Comparison of ENCODE assay signal across 14 cellular contexts in genomic region chr16:35208001-35208935, GRCh38.
"Had no signal": no experiment of that assay in that cellular context is flagged by ENCODE, and none has a peak within 500 bp of the region (broad histone marks: within the 10 kb centered on the region; RNA-seq: fewer than 3 reads in every experiment).

No MANE protein-coding gene starts in this region.

- H3K4me3 Mint-ChIP-seq: activated CD4-positive, alpha-beta T cell treated with anti-CD3 and anti-CD28 coated beads, Interleukin-2, amount 10 ng/mL, durations not matched to agents 7 days and 5 days; activated naive CD4-positive, alpha-beta T cell treated with anti-CD3 and anti-CD28 coated beads for 36 hours; activated T-helper 17 cell treated with anti-CD3 and anti-CD28 coated beads, Interleukin-2, amount 50 U/mL, for 72 hours; central memory CD8-positive, alpha-beta T cell; dendritic cell treated with granulocyte-macrophage colony-stimulating factor and Interleukin-4, amounts not matched to agents 40 ng/mL and 50 ng/mL, for 4 days; naive thymus-derived CD4-positive, alpha-beta T cell; stimulated activated naive B cell treated with anti-CD40 and anti-IgM and Interleukin-4, amounts not matched to agents 10 μg/mL and 1 μg/mL and 100 μg/mL, for 72 hours; T-helper 17 cell; WTC11 had no signal

- ATAC-seq: activated T-helper 17 cell treated with anti-CD3 and anti-CD28 coated beads, Interleukin-2, amount 50 U/mL, for 72 hours; naive thymus-derived CD4-positive, alpha-beta T cell; stimulated activated naive B cell treated with anti-CD40 and anti-IgM and Interleukin-4, amounts not matched to agents 10 μg/mL and 1 μg/mL and 100 μg/mL, for 72 hours; T-helper 17 cell; WTC11 had no signal

- H3K4me1 Mint-ChIP-seq: activated CD4-positive, alpha-beta T cell treated with anti-CD3 and anti-CD28 coated beads, Interleukin-2, amount 10 ng/mL, durations not matched to agents 7 days and 5 days; activated T-helper 17 cell treated with anti-CD3 and anti-CD28 coated beads, Interleukin-2, amount 50 U/mL, for 72 hours; central memory CD8-positive, alpha-beta T cell; naive thymus-derived CD4-positive, alpha-beta T cell; stimulated activated naive B cell treated with anti-CD40 and anti-IgM and Interleukin-4, amounts not matched to agents 10 μg/mL and 1 μg/mL and 100 μg/mL, for 72 hours; T-helper 17 cell; WTC11 had no signal

- H3K27me3 Mint-ChIP-seq: activated CD4-positive, alpha-beta T cell treated with anti-CD3 and anti-CD28 coated beads, Interleukin-2, amount 10 ng/mL, durations not matched to agents 7 days and 5 days; activated T-helper 17 cell treated with anti-CD3 and anti-CD28 coated beads, Interleukin-2, amount 50 U/mL, for 72 hours; central memory CD8-positive, alpha-beta T cell; dendritic cell treated with granulocyte-macrophage colony-stimulating factor and Interleukin-4, amounts not matched to agents 40 ng/mL and 50 ng/mL, for 4 days; naive thymus-derived CD4-positive, alpha-beta T cell; stimulated activated naive B cell treated with anti-CD40 and anti-IgM and Interleukin-4, amounts not matched to agents 10 μg/mL and 1 μg/mL and 100 μg/mL, for 72 hours; T-helper 17 cell had no signal

- DNase-seq: activated CD4-positive, alpha-beta T cell treated with anti-CD3 and anti-CD28 coated beads, Interleukin-2, amount 10 ng/mL, durations not matched to agents 7 days and 5 days; activated CD8-positive, alpha-beta memory T cell treated with anti-CD3 and anti-CD28 coated beads for 24 hours; activated naive CD4-positive, alpha-beta T cell treated with anti-CD3 and anti-CD28 coated beads for 36 hours; adrenal gland; mammary epithelial cell; naive thymus-derived CD4-positive, alpha-beta T cell; small intestine; stimulated activated naive B cell treated with anti-CD40 and anti-IgM and Interleukin-4, amounts not matched to agents 10 μg/mL and 1 μg/mL and 100 μg/mL, for 72 hours; T-helper 17 cell; transverse colon had no signal

- H3K36me3 Mint-ChIP-seq: naive thymus-derived CD4-positive, alpha-beta T cell; stimulated activated naive B cell treated with anti-CD40 and anti-IgM and Interleukin-4, amounts not matched to agents 10 μg/mL and 1 μg/mL and 100 μg/mL, for 72 hours had no signal

- H3K27ac Mint-ChIP-seq: activated CD4-positive, alpha-beta T cell treated with anti-CD3 and anti-CD28 coated beads, Interleukin-2, amount 10 ng/mL, durations not matched to agents 7 days and 5 days; activated naive CD4-positive, alpha-beta T cell treated with anti-CD3 and anti-CD28 coated beads for 36 hours; activated T-helper 17 cell treated with anti-CD3 and anti-CD28 coated beads, Interleukin-2, amount 50 U/mL, for 72 hours; dendritic cell treated with granulocyte-macrophage colony-stimulating factor and Interleukin-4, amounts not matched to agents 40 ng/mL and 50 ng/mL, for 4 days; naive thymus-derived CD4-positive, alpha-beta T cell; stimulated activated naive B cell treated with anti-CD40 and anti-IgM and Interleukin-4, amounts not matched to agents 10 μg/mL and 1 μg/mL and 100 μg/mL, for 72 hours; T-helper 17 cell; WTC11 had no signal
